Comparison of ENCODE assay signal across 9 cellular contexts in the genomic region with DNA sequence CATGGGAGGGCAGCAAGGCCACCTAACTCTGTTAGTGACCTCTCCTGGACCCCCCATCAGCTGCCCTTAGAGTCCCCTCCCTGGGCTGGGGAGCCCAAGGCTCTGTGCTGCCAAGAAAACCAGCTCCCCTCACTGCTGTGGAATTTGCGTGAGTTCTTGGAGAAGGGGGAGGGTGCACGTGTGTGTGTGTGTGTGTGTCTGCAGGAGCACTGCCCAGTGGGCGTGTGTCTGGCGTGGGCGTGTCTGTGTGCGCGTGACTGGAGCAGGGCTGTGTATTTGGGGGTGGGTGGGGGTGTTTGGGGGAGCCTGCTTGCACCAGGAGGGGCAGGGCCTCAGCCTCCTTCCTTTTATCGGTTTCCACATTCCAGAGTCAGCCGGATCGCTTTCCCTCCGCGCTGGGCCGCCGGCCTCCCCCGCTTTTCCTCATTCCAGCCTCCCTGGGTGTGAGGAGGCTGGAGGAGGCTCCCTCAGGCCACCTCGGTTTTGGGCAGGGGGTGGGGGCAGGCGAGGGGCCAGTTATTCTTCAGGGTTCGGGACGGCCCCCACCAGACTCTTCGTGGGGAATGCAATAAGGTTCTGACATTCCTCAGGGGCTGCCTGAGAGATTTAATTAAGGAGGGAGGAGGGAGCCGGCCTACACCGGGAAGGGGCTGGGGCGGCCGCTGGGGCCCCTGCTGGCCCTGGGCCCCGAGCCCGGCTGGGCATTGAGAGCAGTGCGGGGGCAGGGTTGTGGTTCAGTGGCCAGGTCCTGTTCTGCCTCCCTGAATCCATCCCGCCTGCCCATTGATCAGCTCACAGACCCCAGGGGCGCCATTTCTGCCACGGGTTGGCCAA. TPM values are rescaled to one million over a fixed set of nuclear protein-coding genes. Genes with fewer than 3 reads are reported as not detected.
DNase-seq lines count a peak whose midpoint lies in the region; ATAC-seq and TF ChIP-seq lines count a peak whose summit lies in the region.
"Had no signal": no experiment of that assay in that cellular context is flagged by ENCODE, and none has a peak within 500 bp of the region (broad histone marks: within the 10 kb centered on the region; RNA-seq: fewer than 3 reads in every experiment).

No MANE protein-coding gene starts in this region.

- intact Hi-C loops in gastrocnemius medialis (cut with DNase I; ENCODE audit: low total_unique reads) = no loop called here
- intact Hi-C loops in natural killer cell (cut with micrococcal nuclease) = no loop called here

- H3K27ac Mint-ChIP-seq in natural killer cell = peak overlapping the region in 1 of 2 donors; percentile 11

- H3K36me3 ChIP-seq in H7 (replicated peaks; ENCODE audit: control insufficient read depth, insufficient read depth, low read length) (no peaks in the 10 kb centered on the region), gastrocnemius medialis (no peaks in the 10 kb centered on the region)

- no peaks in the 10 kb centered on the region for H3K9me3 ChIP-seq in gastrocnemius medialis

- H3K27me3 Mint-ChIP-seq in natural killer cell (ENCODE audit: low read depth in 2 of 2) = no peaks in the 10 kb centered on the region

- H3K27ac ChIP-seq in gastrocnemius medialis = peak overlapping the region; percentile 73 to 84 (median 82)
- H3K27ac ChIP-seq: KMS-11 had no signal

- peak; percentile 92 for DNase-seq in H7
- DNase-seq in anterior cingulate cortex (lab: John Stamatoyannopoulos, UW) = peak in 50 of 58 donors; percentile 26 to 84 (median 63)
- DNase-seq in hippocampal formation (lab: John Stamatoyannopoulos, UW) = peak; percentile 17 to 31
- DNase-seq in gastrocnemius medialis = peak; percentile 41 to 57
- no peak for DNase-seq in natural killer cell
- DNase-seq in LoVo (ENCODE audit: low spot score) = no peak
- no peak for DNase-seq in activated CD4-positive, alpha-beta T cell treated with anti-CD3 and anti-CD28 coated beads, Interleukin-2, amount 50 U/mL, for 48 hours

- in situ Hi-C loops in gastrocnemius medialis (cut with MboI; ENCODE audit: low sequenced_read_pairs in 4 of 4) = no loop called here

- no peak overlapping the region for H3K4me3 Mint-ChIP-seq in natural killer cell

- no peaks in the 10 kb centered on the region for H3K9me3 Mint-ChIP-seq in natural killer cell

- ATAC-seq in gastrocnemius medialis = no peak
- ATAC-seq in natural killer cell = no peak
- ATAC-seq in GM19397 (IDR thresholded peaks at IDR 0.05; ENCODE audit: unreplicated experiment) = no peak

- peaks cover 39 to 44% of the 10 kb centered on the region in 2 donors for H3K4me1 ChIP-seq in gastrocnemius medialis

- TF ChIP-seq CTCF in gastrocnemius medialis (IDR thresholded peaks at IDR 0.05 in 4 of 5, conservative IDR thresholded peaks at IDR 0.05 in 1 of 5) = no peak
- no peak for TF ChIP-seq CTCF in natural killer cell (IDR thresholded peaks at IDR 0.05)

- H3K4me3 ChIP-seq in H7 (ENCODE audit: insufficient read depth, low read depth, low read length) (no peak overlapping the region), gastrocnemius medialis (peak overlapping the region; percentile 39 to 65 (median 55))

- H3K27me3 ChIP-seq in H7 (ENCODE audit: control insufficient read depth, insufficient read depth, low read length) = peaks cover 3% of the 10 kb centered on the region
- H3K27me3 ChIP-seq in gastrocnemius medialis = no peaks in the 10 kb centered on the region

- H3K36me3 Mint-ChIP-seq in natural killer cell = no peaks in the 10 kb centered on the region

- H3K4me1 Mint-ChIP-seq in natural killer cell = peaks cover 0 to 20% of the 10 kb centered on the region in 2 donors

- TF ChIP-seq POLR2A in gastrocnemius medialis (IDR thresholded peaks at IDR 0.05) = no peak

RNA-seq across cellular contexts. Expression of gene VASN, which starts 2.5 kb away (rescaled TPM):
- 3.7 and 4.6 TPM in 2 replicates for total RNA-seq in H7 (2014; rRNA removed; shearing (Covaris generic))
- total RNA-seq in gastrocnemius medialis = 10 to 100 TPM in 1 of 4 donors, 1 to 10 TPM in 3; 2.4 to 12.8 (median 3.7) TPM
- under 1 TPM; 0.35 to 0.93 (median 0.78) TPM for total RNA-seq in natural killer cell

RNA-seq across cellular contexts. Expression of gene PAM16, which starts 23.0 kb away (rescaled TPM):
- 92.3 and 115 TPM in 2 replicates for total RNA-seq in H7 (2014; rRNA removed; shearing (Covaris generic))
- 100 to 1,000 TPM; 112 to 174 (median 132) TPM for total RNA-seq in gastrocnemius medialis
- total RNA-seq in natural killer cell = 10 to 100 TPM; 29.4 to 42.7 (median 39.0) TPM

RNA-seq across cellular contexts. Expression of gene CORO7, which starts 42.3 kb away (rescaled TPM):
- total RNA-seq in H7 (2014; rRNA removed; shearing (Covaris generic)) = 37.9 and 45.5 TPM in 2 replicates
- total RNA-seq in gastrocnemius medialis (10 to 100 TPM in 1 of 4 donors, 1 to 10 TPM in 3; 5.7 to 15.3 (median 7.2) TPM), natural killer cell (100 to 1,000 TPM; 335 to 425 (median 415) TPM)

RNA-seq across cellular contexts. Expression of gene DNAJA3, which starts 51.5 kb away (rescaled TPM):
- total RNA-seq in H7 (2014; rRNA removed; shearing (Covaris generic)) = 85.5 and 87.8 TPM in 2 replicates
- total RNA-seq in gastrocnemius medialis (100 to 1,000 TPM in 2 of 4 donors, 10 to 100 TPM in 2; 94.8 to 114 (median 103) TPM), natural killer cell (10 to 100 TPM; 22.1 to 34.2 (median 27.2) TPM)

RNA-seq across cellular contexts. Expression of gene GLIS2, which starts 58.3 kb away (rescaled TPM):
- 1.5 and 2.7 TPM in 2 replicates for total RNA-seq in H7 (2014; rRNA removed; shearing (Covaris generic))
- total RNA-seq in gastrocnemius medialis (under 1 TPM in 3 of 4 donors, not detected in 1; 0.81 to 0.95 (median 0.95) TPM), natural killer cell (under 1 TPM in 2 of 3 donors, not detected in 1; 0.05 to 0.35 TPM)

Comparison
In these comparisons a context has a peak if more than half of its experiments do, and no peak if none do; other contexts are left out.
1. DNase-seq: peak in H7 (single experiment), anterior cingulate cortex (50 of 58), hippocampal formation (2 of 2) and gastrocnemius medialis (2 of 2); none in natural killer cell (single experiment), LoVo (single experiment) and activated CD4-positive, alpha-beta T cell treated with anti-CD3 and anti-CD28 coated beads, Interleukin-2, amount 50 U/mL, for 48 hours (0 of 2).